Comparison of ENCODE assay signal across 22 cellular contexts in genomic region chr18:74468547-74469014, GRCh38. TPM values are rescaled to one million over a fixed set of nuclear protein-coding genes. Genes with fewer than 3 reads are reported as not detected.
DNase-seq lines count a peak whose midpoint lies in the region; ATAC-seq and TF ChIP-seq lines count a peak whose summit lies in the region.
"Had no signal": no experiment of that assay in that cellular context is flagged by ENCODE, and none has a peak within 500 bp of the region (broad histone marks: within the 10 kb centered on the region; RNA-seq: fewer than 3 reads in every experiment).

No MANE protein-coding gene starts in this region.

- no peak overlapping the region for H2AK5ac ChIP-seq in H9 (ENCODE audit: insufficient read length, low read length)

- intact Hi-C loops in prostate gland (cut with DNase I) = no loop called here

- H3T11ph ChIP-seq in H9 (ENCODE audit: low read length) = no peak overlapping the region

- no peak overlapping the region for H2BK5ac ChIP-seq in H9 (ENCODE audit: insufficient read length, low read length)

- H2AFZ ChIP-seq in GM23248 = no peak overlapping the region
- no peak overlapping the region for H2AFZ ChIP-seq in H9 (ENCODE audit: low read length)
- H2AFZ ChIP-seq: GM23338 had no signal

- H3K79me2 ChIP-seq in GM23248 (ENCODE audit: insufficient read depth) (no peaks in the 10 kb centered on the region), H9 (ENCODE audit: insufficient read depth, low read length) (no peaks in the 10 kb centered on the region)

- no peaks in the 10 kb centered on the region for H3K23me2 ChIP-seq in H9 (ENCODE audit: insufficient read length, low read depth, low read length, poor library complexity, severe bottlenecking)

- H3K14ac ChIP-seq in H9 (ENCODE audit: insufficient read depth, low read length) = no peak overlapping the region

- no peak overlapping the region for H3K23ac ChIP-seq in H9 (ENCODE audit: insufficient read length, low read depth, low read length)

- H3K9ac ChIP-seq in GM23248 = no peak overlapping the region
- no peak overlapping the region for H3K9ac ChIP-seq in H9 (ENCODE audit: extremely low read depth, insufficient read length, low read length)

- H3K9me3 Mint-ChIP-seq in H9 = peaks cover 2 to 9% of the 10 kb centered on the region in 2 experiments; a peak in 3 of 5 replicates

- TF ChIP-seq POLR2A in prostate gland (IDR thresholded peaks at IDR 0.05) = no peak

- H4K8ac ChIP-seq in H9 (replicated peaks; ENCODE audit: insufficient read length, low read depth, low read length) = no peak overlapping the region

- H3F3A ChIP-seq in GM23248 (ENCODE audit: insufficient read depth) = no peaks in the 10 kb centered on the region

- H3K4me3 ChIP-seq in GM23248 (no peak overlapping the region), astrocyte of the spinal cord (ENCODE audit: low read depth, low read length) (no peak overlapping the region), prostate gland (no peak overlapping the region)
- H3K4me3 ChIP-seq: GM23338, skin epidermis had no signal

- H3K4me2 ChIP-seq in GM23248 (ENCODE audit: unreplicated experiment) (no peak overlapping the region), H9 (ENCODE audit: insufficient read depth, insufficient read length, low read length) (no peak overlapping the region)
- H3K4me2 ChIP-seq: GM23338 had no signal

- H2BK20ac ChIP-seq in H9 (ENCODE audit: low read depth, low read length, poor library complexity, severe bottlenecking) = no peak overlapping the region

- H3K27ac ChIP-seq in GM23248 (no peak overlapping the region), prostate gland (no peak overlapping the region), H9 (ENCODE audit: insufficient read length, low read depth, low read length) (no peak overlapping the region)

- H3K36me3 ChIP-seq in GM23248 (ENCODE audit: low read depth) = no peaks in the 10 kb centered on the region
- no peaks in the 10 kb centered on the region for H3K36me3 ChIP-seq in prostate gland

- no peak for ATAC-seq in HG03378 (IDR thresholded peaks at IDR 0.05; ENCODE audit: unreplicated experiment)
- ATAC-seq: GM23338; HepG2; stimulated activated naive B cell treated with anti-CD40 and anti-IgM and Interleukin-4, amounts not matched to agents 10 μg/mL and 1 μg/mL and 100 μg/mL, for 72 hours had no signal

- peaks cover 4% of the 10 kb centered on the region for H3K27me3 Mint-ChIP-seq in H9 (ENCODE audit: low read depth)

- H3K79me1 ChIP-seq in H9 (ENCODE audit: insufficient read depth, low read depth, low read length, poor library complexity, severe bottlenecking) = no peaks in the 10 kb centered on the region

- DNase-seq in GM23248 (peak; percentile 44), astrocyte of the spinal cord (ENCODE audit: low read depth, low spot score) (peak; percentile 32), globus pallidus (ENCODE audit: low spot score) (peak; percentile 61), prostate gland (ENCODE audit: low spot score) (peak; percentile 58), cerebellar nuclear complex (lab: John Stamatoyannopoulos, UW) (no peak), H9 (no peak)
- DNase-seq in activated T-cell treated with anti-CD3 and anti-CD28 coated beads, Interleukin-2, amount 50 U/mL, for 1 hour = no peak
- DNase-seq: activated CD4-positive, alpha-beta T cell treated with anti-CD3 and anti-CD28 coated beads, Interleukin-2, amount 50 U/mL, for 48 hours; AML-193; NCI-H2171; NK-92 treated with Interleukin-12 subunit alpha and Interleukin-12 subunit beta, amount 100 ng/mL, for 24 hours; stimulated activated naive B cell treated with anti-CD40 and anti-IgM and Interleukin-4, amounts not matched to agents 10 μg/mL and 1 μg/mL and 100 μg/mL, for 72 hours; T1000 had no signal

- 4 to 5% methylated on average over 3 of the region's 3 CpGs for WGBS in GM23248 (ENCODE audit: low coverage in 1 of 2, low lambda C conversion rate in 2 of 2, missing lambda C conversion rate in 2 of 2), 2 experiments
- 12% methylated on average over 3 of the region's 3 CpGs for WGBS in prostate gland
- WGBS in H9 (ENCODE audit: extremely low coverage, insufficient read length, low lambda C conversion rate) = no CpG with 5 or more reads among the region's 3 CpGs

- H3K4ac ChIP-seq in H9 (ENCODE audit: low read depth, low read length) = no peak overlapping the region

- no peak overlapping the region for H2BK120ac ChIP-seq in H9 (ENCODE audit: low read depth, low read length, poor library complexity, severe bottlenecking)

- in situ Hi-C loops in GM23248 (cut with MboI) = no loop called here
- in situ Hi-C loops in astrocyte of the spinal cord (cut with HindIII; ENCODE audit: low sequenced_read_pairs) = no loop called here

- H4K5ac ChIP-seq in H9 (ENCODE audit: insufficient read length, low read depth, low read length) = no peak overlapping the region

- no peak overlapping the region for H2BK12ac ChIP-seq in H9 (ENCODE audit: insufficient read length, low read depth, low read length)

- no peaks in the 10 kb centered on the region for H4K20me1 ChIP-seq in GM23248 (ENCODE audit: insufficient read depth)
- no peaks in the 10 kb centered on the region for H4K20me1 ChIP-seq in H9 (ENCODE audit: control insufficient read depth, insufficient read depth, insufficient read length)

- no peak overlapping the region for H4K91ac ChIP-seq in H9 (ENCODE audit: insufficient read length, low read depth, low read length)

- H3K56ac ChIP-seq in H9 (ENCODE audit: insufficient read length, low read depth, low read length) = no peak overlapping the region

- H3K27ac Mint-ChIP-seq in H9 = no peak overlapping the region
- H3K27ac Mint-ChIP-seq: activated T-helper 1 cell treated with anti-CD3 and anti-CD28 coated beads, Interleukin-12 subunit alpha, Interleukin-12 subunit beta, Interleukin-2, Interleukin-4 antibody, amounts not matched to agents 30 ng/mL and 10 ng/mL and 1 ng/mL, durations not matched to agents 14 hours and 24 hours and 36 hours; dendritic cell treated with granulocyte-macrophage colony-stimulating factor and Interleukin-4, amounts not matched to agents 40 ng/mL and 50 ng/mL, for 4 days; GM23338; memory B cell; stimulated activated naive B cell treated with anti-CD40 and anti-IgM and Interleukin-4, amounts not matched to agents 10 μg/mL and 1 μg/mL and 100 μg/mL, for 72 hours had no signal

- H3K18ac ChIP-seq in H9 (ENCODE audit: insufficient read length, low read depth, low read length) = no peak overlapping the region

- no peaks in the 10 kb centered on the region for H3K9me2 ChIP-seq in GM23248 (ENCODE audit: insufficient read depth)

- H3K9me3 ChIP-seq in GM23248 (ENCODE audit: low read depth) = no peaks in the 10 kb centered on the region
- H3K9me3 ChIP-seq in prostate gland = no peaks in the 10 kb centered on the region
- no peaks in the 10 kb centered on the region for H3K9me3 ChIP-seq in H9 (ENCODE audit: control insufficient read depth, low read depth, low read length)

- H3K4me1 Mint-ChIP-seq in H9 = no peaks in the 10 kb centered on the region
- H3K4me1 Mint-ChIP-seq: GM23338; memory B cell; stimulated activated naive B cell treated with anti-CD40 and anti-IgM and Interleukin-4, amounts not matched to agents 10 μg/mL and 1 μg/mL and 100 μg/mL, for 72 hours had no signal

- no peak overlapping the region for H3K4me3 Mint-ChIP-seq in H9
- H3K4me3 Mint-ChIP-seq: activated T-helper 1 cell treated with anti-CD3 and anti-CD28 coated beads, Interleukin-12 subunit alpha, Interleukin-12 subunit beta, Interleukin-2, Interleukin-4 antibody, amounts not matched to agents 30 ng/mL and 10 ng/mL and 1 ng/mL, durations not matched to agents 14 hours and 24 hours and 36 hours; dendritic cell treated with granulocyte-macrophage colony-stimulating factor and Interleukin-4, amounts not matched to agents 40 ng/mL and 50 ng/mL, for 4 days; GM23338; memory B cell; stimulated activated naive B cell treated with anti-CD40 and anti-IgM and Interleukin-4, amounts not matched to agents 10 μg/mL and 1 μg/mL and 100 μg/mL, for 72 hours had no signal

- H3K4me1 ChIP-seq in GM23248 (ENCODE audit: insufficient read depth) = no peaks in the 10 kb centered on the region
- no peaks in the 10 kb centered on the region for H3K4me1 ChIP-seq in prostate gland (replicated peaks)
- no peaks in the 10 kb centered on the region for H3K4me1 ChIP-seq in H9 (ENCODE audit: insufficient read depth, low read length)

- H3K27me3 ChIP-seq in GM23248 (replicated peaks; ENCODE audit: insufficient read depth) = peaks cover 20% of the 10 kb centered on the region; the same call in 1 of the 2 replicates
- no peaks in the 10 kb centered on the region for H3K27me3 ChIP-seq in prostate gland (replicated peaks; ENCODE audit: insufficient read depth)
- no peaks in the 10 kb centered on the region for H3K27me3 ChIP-seq in H9 (ENCODE audit: insufficient read depth, low read length)

- H2BK15ac ChIP-seq in H9 (ENCODE audit: low read depth, low read length) = no peak overlapping the region

- no peaks in the 10 kb centered on the region for H3K36me3 Mint-ChIP-seq in H9 (ENCODE audit: insufficient read depth in 1 of 3, low read depth in 3 of 3)
- H3K36me3 Mint-ChIP-seq: stimulated activated naive B cell treated with anti-CD40 and anti-IgM and Interleukin-4, amounts not matched to agents 10 μg/mL and 1 μg/mL and 100 μg/mL, for 72 hours had no signal

- TF ChIP-seq CTCF in astrocyte of the spinal cord (IDR thresholded peaks at IDR 0.05; ENCODE audit: low read depth, low read length) (no peak), prostate gland (IDR thresholded peaks at IDR 0.05) (no peak), H9 (conservative IDR thresholded peaks at IDR 0.05) (no peak)

RNA-seq across cellular contexts. Expression of gene DIPK1C, which starts 11.5 kb away (rescaled TPM):
- not detected in 2 replicates for total RNA-seq in GM23248 (2014; rRNA removed; shearing (Covaris generic))
- polyA plus RNA-seq in GM23248 (2016; fragmentation: Nextera tagmentation; extraction: Ambion mirVana) = not detected in 2 replicates
- total RNA-seq in prostate gland (10 to 100 TPM in 1 of 2 donors, not detected in 1; 10.8 TPM), H9 (2021) (not detected in 2 replicates)
- total RNA-seq: activated T-helper 1 cell treated with anti-CD3 and anti-CD28 coated beads, Interleukin-12 subunit alpha, Interleukin-12 subunit beta, Interleukin-2, Interleukin-4 antibody, amounts not matched to agents 30 ng/mL and 10 ng/mL and 1 ng/mL, durations not matched to agents 14 hours and 24 hours and 36 hours; fibroblast of lung; HepG2 had no signal
- polyA plus RNA-seq: fibroblast of lung, GM23338, neural cell had no signal

RNA-seq across cellular contexts. Expression of gene CNDP2, which starts 27.6 kb away (rescaled TPM):
- total RNA-seq in GM23248 (2014; rRNA removed; shearing (Covaris generic)) = 40.5 and 46.4 TPM in 2 replicates
- polyA plus RNA-seq in GM23248 (2016; fragmentation: Nextera tagmentation; extraction: Ambion mirVana) = 72.2 and 72.7 TPM in 2 replicates
- 100 to 1,000 TPM; 144 to 294 TPM for total RNA-seq in prostate gland
- 212 and 214 TPM in 2 replicates for total RNA-seq in H9 (2021)

Comparison
In these comparisons a context has a peak if more than half of its experiments do, and no peak if none do; other contexts are left out.
1. DNase-seq: peak in GM23248 (single experiment), astrocyte of the spinal cord (single experiment), globus pallidus (single experiment) and prostate gland (single experiment); none in activated T-cell treated with anti-CD3 and anti-CD28 coated beads, Interleukin-2, amount 50 U/mL, for 1 hour (single experiment), cerebellar nuclear complex (0 of 2) and H9 (single experiment).